In genomic region chr2:54573532-54573915, GRCh38 we compare ENCODE assay signal across 9 cellular contexts.
DNase-seq lines count a peak whose midpoint lies in the region; ATAC-seq and TF ChIP-seq lines count a peak whose summit lies in the region.
"Had no signal": no experiment of that assay in that cellular context is flagged by ENCODE, and none has a peak within 500 bp of the region (broad histone marks: within the 10 kb centered on the region; RNA-seq: fewer than 3 reads in every experiment).

No MANE protein-coding gene starts in this region.

- in situ Hi-C loops in Panc1 (cut with HindIII; ENCODE audit: low pct_unique_long_range_greater_than_20kb, low sequenced_read_pairs), result no loop called here

- peaks cover 90% of the 10 kb centered on the region for H3K4me1 ChIP-seq in Panc1 (ENCODE audit: control insufficient read depth, insufficient read depth, low read length)
- peaks cover 13 to 20% of the 10 kb centered on the region in 2 donors for H3K4me1 ChIP-seq in esophagus (ENCODE audit: control insufficient read depth in 2 of 2, insufficient read depth in 2 of 2, low read length in 1 of 2)
- peaks cover 0 to 84% (median 79%) of the 10 kb centered on the region in 4 donors for H3K4me1 ChIP-seq in sigmoid colon

- H3K9me3 ChIP-seq in Panc1 (ENCODE audit: control insufficient read depth, insufficient read depth, low read depth, low read length) (no peaks in the 10 kb centered on the region), esophagus (ENCODE audit: control insufficient read depth in 2 of 2, insufficient read depth in 1 of 2, low read depth in 1 of 2, low read length in 1 of 2) (no peaks in the 10 kb centered on the region), sigmoid colon (no peaks in the 10 kb centered on the region)

- H3K36me3 ChIP-seq in Panc1 (ENCODE audit: control insufficient read depth, insufficient read depth, low read length), result no peaks in the 10 kb centered on the region
- H3K36me3 ChIP-seq in esophagus (ENCODE audit: control insufficient read depth in 2 of 2, insufficient read depth in 2 of 2, low read length in 1 of 2), result no peaks in the 10 kb centered on the region
- H3K36me3 ChIP-seq in sigmoid colon, result no peaks in the 10 kb centered on the region

- H3K4me3 ChIP-seq in GM12865 (ENCODE audit: low read depth, low read length), result peak overlapping the region; percentile 15
- H3K4me3 ChIP-seq in Panc1 (ENCODE audit: low read depth in 2 of 2, low read length in 2 of 2), result no peak overlapping the region
- no peak overlapping the region for H3K4me3 ChIP-seq in esophagus (ENCODE audit: low read depth in 1 of 2, low read length in 2 of 2)
- H3K4me3 ChIP-seq in sigmoid colon, result no peak overlapping the region

- DNase-seq in GM12865 (ENCODE audit: low read depth) (no peak), Panc1 (ENCODE audit: low read depth, low spot score) (no peak), sigmoid colon (no peak), T-helper 9 cell (no peak)
- DNase-seq: hippocampal formation had no signal

- TF ChIP-seq CTCF in GM12865 (IDR thresholded peaks at IDR 0.05; ENCODE audit: insufficient read depth, low read depth, low read length, missing control alignments) (no peak), Panc1 (IDR thresholded peaks at IDR 0.05) (no peak), sigmoid colon (IDR thresholded peaks at IDR 0.05) (no peak)

- H3K27me3 ChIP-seq in Panc1 (ENCODE audit: control insufficient read depth, insufficient read depth, low read length) (no peaks in the 10 kb centered on the region), esophagus (ENCODE audit: control insufficient read depth in 1 of 2, insufficient read depth in 2 of 2, low read length in 2 of 2) (no peaks in the 10 kb centered on the region), sigmoid colon (no peaks in the 10 kb centered on the region)

- intact Hi-C loops in Panc1 (cut with micrococcal nuclease; ENCODE audit: unreplicated experiment) (no loop called here), sigmoid colon (cut with DNase I) (no loop called here)

- POLR2A ChIA-PET in Panc1 (lab: Charles Lee), result no interaction called here

- CTCF ChIA-PET in Panc1 (lab: Charles Lee), result no interaction called here

- TF ChIP-seq POLR2A in sigmoid colon (IDR thresholded peaks at IDR 0.05), result no peak

- BruUV-seq in Panc1 (replicated peaks; lab: Mats Ljungman, UMichigan), result no TSS peak

- 67 to 76% methylated on average over 5 of the region's 5 CpGs for WGBS in esophagus, 2 donors
- 34 to 66% methylated on average over 5 of the region's 5 CpGs for WGBS in sigmoid colon, 2 donors

- TF ChIP-seq EP300 in sigmoid colon (IDR thresholded peaks at IDR 0.05), result no peak

- H3K27ac ChIP-seq in Panc1 (ENCODE audit: low read length), result peak overlapping the region; percentile 90
- peak overlapping the region; percentile 78 to 94 for H3K27ac ChIP-seq in esophagus (ENCODE audit: low read depth in 2 of 2, low read length in 1 of 2)
- H3K27ac ChIP-seq in sigmoid colon, result peak overlapping the region; percentile 48 to 70 (median 66)

- ATAC-seq in Panc1 (no peak), HG02970 (IDR thresholded peaks at IDR 0.05; ENCODE audit: low FRiP score, unreplicated experiment) (no peak), HG02588 (IDR thresholded peaks at IDR 0.05; ENCODE audit: unreplicated experiment) (no peak), HG02759 (IDR thresholded peaks at IDR 0.05; ENCODE audit: unreplicated experiment) (no peak)
